ENCODE assay signal across 17 cellular contexts in genomic region chr4:25532579-25532978, GRCh38.
"Had no signal": no experiment of that assay in that cellular context is flagged by ENCODE, and none has a peak within 500 bp of the region (broad histone marks: within the 10 kb centered on the region; RNA-seq: fewer than 3 reads in every experiment).

No MANE protein-coding gene starts in this region.

- H3K27me3 Mint-ChIP-seq: progenitor cell of endocrine pancreas had no signal

- H3K4me1 Mint-ChIP-seq: immature natural killer cell had no signal

- H3K27ac ChIP-seq: ascending aorta, neural progenitor cell, right atrium auricular region, testis, upper lobe of left lung had no signal

- H3K9me3 Mint-ChIP-seq: neural progenitor cell had no signal

- H3K4me3 Mint-ChIP-seq: immature natural killer cell, naive B cell, neural progenitor cell had no signal

- H3K36me3 Mint-ChIP-seq: naive B cell, neural progenitor cell had no signal

- H3K9me3 ChIP-seq: ascending aorta, mucosa of descending colon, right atrium auricular region, SK-N-SH, testis, upper lobe of left lung had no signal

- H3K4me1 ChIP-seq: ascending aorta, right atrium auricular region, testis had no signal

- H3K4me2 ChIP-seq: neural progenitor cell, SK-N-SH had no signal

- H3K27me3 ChIP-seq: ascending aorta, neural progenitor cell, right atrium auricular region, testis, upper lobe of left lung had no signal

- H3K9me2 ChIP-seq: SK-N-SH had no signal

- H3K27ac Mint-ChIP-seq: immature natural killer cell, neural progenitor cell, progenitor cell of endocrine pancreas had no signal

- H3K36me3 ChIP-seq: ascending aorta, neural progenitor cell, right atrium auricular region, upper lobe of left lung had no signal

- H3K4me3 ChIP-seq: ascending aorta, mucosa of descending colon, neural progenitor cell, right atrium auricular region, testis, upper lobe of left lung had no signal

- DNase-seq: activated CD4-positive, CD25-positive, alpha-beta regulatory T cell; activated naive CD4-positive, alpha-beta T cell; cerebellar nuclear complex; cortex of kidney; immature natural killer cell; mesenchymal stem cell; mucosa of descending colon; naive B cell; SK-N-SH; stimulated activated CD4-positive, alpha-beta T cell treated with anti-CD3 and anti-CD28 coated beads, Interleukin-2, amount 100 ng/mL, for 48 hours; testis had no signal

- ATAC-seq: esophagus mucosa, mucosa of descending colon had no signal
